ENCODE assay signal across 13 cellular contexts in the genomic region with DNA sequence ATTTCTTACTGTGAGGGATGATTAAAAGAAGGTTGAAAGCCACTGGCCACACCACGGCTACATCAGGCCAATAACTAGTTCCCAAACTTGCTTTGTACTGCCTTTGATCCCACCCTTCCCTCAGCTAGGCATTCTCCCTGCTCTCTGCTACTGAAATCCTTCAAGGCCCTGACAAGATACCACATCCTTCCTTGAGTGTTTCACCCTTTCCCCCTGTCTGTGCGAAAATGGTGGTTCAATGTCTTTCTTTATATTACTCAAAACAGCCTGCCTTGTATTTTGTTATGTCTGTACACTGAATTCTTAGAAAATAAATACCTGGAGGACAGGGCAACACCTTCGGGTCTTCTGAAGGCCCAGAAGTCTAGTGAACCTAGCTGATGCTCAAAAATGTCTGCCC. TPM values are rescaled to one million over a fixed set of nuclear protein-coding genes. Genes with fewer than 3 reads are reported as not detected.
DNase-seq lines count a peak whose midpoint lies in the region; ATAC-seq and TF ChIP-seq lines count a peak whose summit lies in the region.
"Had no signal": no experiment of that assay in that cellular context is flagged by ENCODE, and none has a peak within 500 bp of the region (broad histone marks: within the 10 kb centered on the region; RNA-seq: fewer than 3 reads in every experiment).

No MANE protein-coding gene starts in this region.

- intact Hi-C loops in CD4-positive, alpha-beta memory T cell (cut with micrococcal nuclease), result loop anchor here (5.0 kb wide), 3 partner anchors 99 to 776 kb away; a partner anchor contains a TSS

- peaks cover 24 to 45% (median 37%) of the 10 kb centered on the region in 4 donors for H3K4me1 Mint-ChIP-seq in CD4-positive, alpha-beta memory T cell
- peaks cover 38% of the 10 kb centered on the region for H3K4me1 Mint-ChIP-seq in activated naive CD8-positive, alpha-beta T cell treated with anti-CD3 and anti-CD28 coated beads, Interleukin-2, amount 10 ng/mL, durations not matched to agents 7 days and 5 days

- DNase-seq in CD4-positive, alpha-beta memory T cell, result no peak
- no peak for DNase-seq in Karpas-422
- DNase-seq in activated naive CD8-positive, alpha-beta T cell treated with anti-CD3 and anti-CD28 coated beads, Interleukin-2, amount 10 ng/mL, durations not matched to agents 7 days and 5 days, result no peak
- DNase-seq in osteoblast (ENCODE audit: insufficient read length, low spot score, missing footprints), result no peak
- DNase-seq in HK-2 (ENCODE audit: unreplicated experiment), result no peak
- DNase-seq in RWPE1 (ENCODE audit: low spot score), result no peak
- no peak for DNase-seq in stimulated activated naive CD4-positive, alpha-beta T cell treated with Interleukin-2 at 50 U/mL for 16 hours (lab: John Stamatoyannopoulos, UW)
- DNase-seq: amygdala, heart left ventricle, mucosa of descending colon, NCI-H2107, Right ventricle myocardium superior had no signal

- CTCF ChIA-PET in CD4-positive, alpha-beta memory T cell (lab: Charles Lee; ENCODE audit: partially characterized antibody), result interaction anchor here (1.7 to 2.4 kb wide), 2 partner anchors 9 to 12 kb away, joined by 10 to 12 read pairs; no protein-coding TSS in a partner anchor
- CTCF ChIA-PET in RWPE1 (lab: Yijun Ruan, JAX), result interaction anchor here (0.7 kb wide), 1 partner anchor 9 kb away, joined by 3 read pairs; no protein-coding TSS in a partner anchor

- H3K27me3 Mint-ChIP-seq in CD4-positive, alpha-beta memory T cell, result peaks cover 5 to 7% of the 10 kb centered on the region in 2 donors
- H3K27me3 Mint-ChIP-seq in activated naive CD8-positive, alpha-beta T cell treated with anti-CD3 and anti-CD28 coated beads, Interleukin-2, amount 10 ng/mL, durations not matched to agents 7 days and 5 days, result no peaks in the 10 kb centered on the region

- no peaks in the 10 kb centered on the region for H3K36me3 ChIP-seq in CD4-positive, alpha-beta memory T cell (ENCODE audit: insufficient read depth, low read length)
- H3K36me3 ChIP-seq in Karpas-422 (ENCODE audit: insufficient read depth, low read length), result peaks cover 4% of the 10 kb centered on the region; the same call in 1 of the 2 replicates
- no peaks in the 10 kb centered on the region for H3K36me3 ChIP-seq in osteoblast (ENCODE audit: insufficient read depth, low read length)
- H3K36me3 ChIP-seq: prostate gland had no signal

- peaks cover 0 to 3% (median 0%) of the 10 kb centered on the region in 8 donors for H3K9me3 Mint-ChIP-seq in CD4-positive, alpha-beta memory T cell
- H3K9me3 Mint-ChIP-seq in activated naive CD8-positive, alpha-beta T cell treated with anti-CD3 and anti-CD28 coated beads, Interleukin-2, amount 10 ng/mL, durations not matched to agents 7 days and 5 days, result no peaks in the 10 kb centered on the region

- peak overlapping the region in 2 of 8 donors; percentile 12 to 33 for H3K4me3 Mint-ChIP-seq in CD4-positive, alpha-beta memory T cell
- peak overlapping the region; percentile 9 for H3K4me3 Mint-ChIP-seq in activated naive CD8-positive, alpha-beta T cell treated with anti-CD3 and anti-CD28 coated beads, Interleukin-2, amount 10 ng/mL, durations not matched to agents 7 days and 5 days

- H3K9ac ChIP-seq in Karpas-422 (ENCODE audit: low read length), result no peak overlapping the region

- H3K27ac ChIP-seq in CD4-positive, alpha-beta memory T cell (ENCODE audit: low read depth, low read length), result no peak overlapping the region
- H3K27ac ChIP-seq in Karpas-422 (ENCODE audit: low read length), result no peak overlapping the region
- no peak overlapping the region for H3K27ac ChIP-seq in osteoblast (ENCODE audit: low read depth, low read length)
- H3K27ac ChIP-seq in RWPE1, result no peak overlapping the region

- peak overlapping the region in 4 of 7 donors; percentile 22 to 93 (median 68) for H3K27ac Mint-ChIP-seq in CD4-positive, alpha-beta memory T cell
- peak overlapping the region; percentile 82 for H3K27ac Mint-ChIP-seq in activated naive CD8-positive, alpha-beta T cell treated with anti-CD3 and anti-CD28 coated beads, Interleukin-2, amount 10 ng/mL, durations not matched to agents 7 days and 5 days

- H3K9me3 ChIP-seq in CD4-positive, alpha-beta memory T cell (ENCODE audit: control insufficient read depth in 1 of 2, low read length in 2 of 2), result no peaks in the 10 kb centered on the region
- no peaks in the 10 kb centered on the region for H3K9me3 ChIP-seq in Karpas-422 (ENCODE audit: low read length)
- H3K9me3 ChIP-seq in osteoblast (ENCODE audit: low read depth, low read length), result no peaks in the 10 kb centered on the region
- H3K9me3 ChIP-seq: heart left ventricle, mucosa of descending colon, prostate gland had no signal

- peak; percentile 5 for ATAC-seq in activated naive CD8-positive, alpha-beta T cell treated with anti-CD3 and anti-CD28 coated beads, Interleukin-2, amount 10 ng/mL, durations not matched to agents 7 days and 5 days (ENCODE audit: low read depth)
- ATAC-seq: mucosa of descending colon had no signal

- peaks cover 46% of the 10 kb centered on the region for H3K4me1 ChIP-seq in CD4-positive, alpha-beta memory T cell (ENCODE audit: insufficient read depth, low read length)
- peaks cover 37% of the 10 kb centered on the region for H3K4me1 ChIP-seq in Karpas-422 (ENCODE audit: low read length)
- peaks cover 21% of the 10 kb centered on the region for H3K4me1 ChIP-seq in osteoblast (ENCODE audit: insufficient read depth, low read length)
- H3K4me1 ChIP-seq: prostate gland had no signal

- H3K36me3 Mint-ChIP-seq in CD4-positive, alpha-beta memory T cell, result peaks cover 3 to 4% of the 10 kb centered on the region in 2 donors
- H3K36me3 Mint-ChIP-seq in activated naive CD8-positive, alpha-beta T cell treated with anti-CD3 and anti-CD28 coated beads, Interleukin-2, amount 10 ng/mL, durations not matched to agents 7 days and 5 days, result peaks cover 5% of the 10 kb centered on the region

- H3K4me3 ChIP-seq in CD4-positive, alpha-beta memory T cell (ENCODE audit: low read length in 2 of 2), result no peak overlapping the region
- H3K4me3 ChIP-seq in Karpas-422 (ENCODE audit: low read length) (no peak overlapping the region), osteoblast (ENCODE audit: insufficient read depth, low read length) (no peak overlapping the region)
- H3K4me3 ChIP-seq: mucosa of descending colon had no signal

- POLR2A ChIA-PET in CD4-positive, alpha-beta memory T cell (lab: Charles Lee; ENCODE audit: partially characterized antibody), result no interaction called here
- POLR2A ChIA-PET in activated naive CD8-positive, alpha-beta T cell treated with anti-CD3 and anti-CD28 coated beads, Interleukin-2, amount 10 ng/mL, durations not matched to agents 7 days and 5 days (lab: Charles Lee), result interaction anchor here (0.7 to 0.8 kb wide), 2 partner anchors 10 to 286 kb away, joined by 3 read pairs; no protein-coding TSS in a partner anchor
- POLR2A ChIA-PET in RWPE1 (lab: Yijun Ruan, JAX; ENCODE audit: low non-redundant PET), result no interaction called here

- H3K79me2 ChIP-seq in Karpas-422 (ENCODE audit: low read length) (peaks cover 40% of the 10 kb centered on the region), osteoblast (ENCODE audit: insufficient read depth, low read length) (peaks cover 36% of the 10 kb centered on the region)

- H3K4me2 ChIP-seq in Karpas-422 (ENCODE audit: low read depth, low read length, poor library complexity, severe bottlenecking) (no peak overlapping the region), osteoblast (ENCODE audit: insufficient read depth, low read length) (no peak overlapping the region)

- H3K9me2 ChIP-seq in Karpas-422 (replicated peaks; ENCODE audit: insufficient read depth, low read length), result no peaks in the 10 kb centered on the region; the same call in 1 of the 2 replicates

- H2AFZ ChIP-seq in Karpas-422 (ENCODE audit: low read length), result peak overlapping the region; percentile 72
- H2AFZ ChIP-seq in osteoblast (ENCODE audit: low read length), result peak overlapping the region; percentile 96

- TF ChIP-seq CTCF in osteoblast (IDR thresholded peaks at IDR 0.05; ENCODE audit: extremely low read depth, low read depth, low read length) (no peak), RWPE1 (conservative IDR thresholded peaks at IDR 0.05; ENCODE audit: low read depth) (no peak)

- no peaks in the 10 kb centered on the region for H3K27me3 ChIP-seq in CD4-positive, alpha-beta memory T cell (ENCODE audit: insufficient read depth, low read length)
- H3K27me3 ChIP-seq in Karpas-422 (ENCODE audit: low read length), result no peaks in the 10 kb centered on the region
- H3K27me3 ChIP-seq in osteoblast (ENCODE audit: insufficient read depth, low read length), result peaks cover 4% of the 10 kb centered on the region
- H3K27me3 ChIP-seq: heart left ventricle had no signal

- H4K20me1 ChIP-seq in Karpas-422 (ENCODE audit: insufficient read depth, low read depth, low read length) (peaks cover 3% of the 10 kb centered on the region; the same call in 1 of the 2 replicates), osteoblast (ENCODE audit: insufficient read depth, low read length) (peaks cover 5% of the 10 kb centered on the region)

RNA-seq across cellular contexts. Expression of a gene that starts 0.9 kb away (rescaled TPM):
- total RNA-seq in CD4-positive, alpha-beta memory T cell, result 10 to 100 TPM; 83.9 to 85.9 TPM
- polyA plus RNA-seq in CD4-positive, alpha-beta memory T cell, result 10 to 100 TPM; 23.0 to 36.4 TPM
- 77.5 and 168 TPM in 2 replicates for total RNA-seq in Karpas-422 (2014; rRNA removed; shearing (Covaris generic); ENCODE audit: low replicate concordance)
- total RNA-seq in activated naive CD8-positive, alpha-beta T cell treated with anti-CD3 and anti-CD28 coated beads, Interleukin-2, amount 10 ng/mL, durations not matched to agents 7 days and 5 days, result 10 to 100 TPM; 56.8 to 59.1 TPM
- total RNA-seq in osteoblast, result 95.2 and 96.7 TPM in 2 replicates
